In genomic region chr19:4867534-4868285, GRCh38 we compare ENCODE assay signal across 8 cellular contexts. TPM values are rescaled to one million over a fixed set of nuclear protein-coding genes. Genes with fewer than 3 reads are reported as not detected.
DNase-seq lines count a peak whose midpoint lies in the region; ATAC-seq and TF ChIP-seq lines count a peak whose summit lies in the region.

TSS of gene PLIN3 (minus strand) at chr19:4867667. CDS start at chr19:4861394, 6,273 bp downstream.

- H3K9me3 ChIP-seq in HUES48 (ENCODE audit: control insufficient read depth, insufficient read depth, low read length), result no peaks in the 10 kb centered on the region

- ATAC-seq in GM19463 (IDR thresholded peaks at IDR 0.05; ENCODE audit: unreplicated experiment), result peak; percentile 82
- ATAC-seq in SK-N-SH treated with all-trans-retinoic acid at 6 μM for 48 hours, result peak; percentile 88

- H3K36me3 ChIP-seq in HUES48 (ENCODE audit: control insufficient read depth, insufficient read depth, low read length), result no peaks in the 10 kb centered on the region

- H3K9ac ChIP-seq in HUES48 (ENCODE audit: low read depth, low read length), result no peak within 1 kb of the TSS

- no peaks in the 10 kb centered on the region for H3K27me3 ChIP-seq in HUES48 (ENCODE audit: control insufficient read depth, insufficient read depth, low read length)

- H3K4me1 ChIP-seq in HUES48 (ENCODE audit: control insufficient read depth, insufficient read depth, low read length), result peaks cover 5% of the 10 kb centered on the region

- peak within 1 kb of the TSS; percentile 81 for H3K4me3 ChIP-seq in HUES48 (ENCODE audit: low read depth, low read length)

- H3K27ac ChIP-seq in HUES48 (ENCODE audit: low read depth, low read length), result peak within 1 kb of the TSS; percentile 79

- DNase-seq in COLO668 (lab: John Stamatoyannopoulos, UW; ENCODE audit: unreplicated experiment) (peak; percentile 67), globus pallidus (ENCODE audit: low spot score) (peak; percentile 89), occipital lobe (lab: John Stamatoyannopoulos, UW) (peak; percentile 77), superior temporal gyrus (ENCODE audit: extremely low spot score) (peak; percentile 83)
- peak; percentile 88 for DNase-seq in activated naive CD4-positive, alpha-beta T cell treated with anti-CD3 and anti-CD28 coated beads, Interleukin-2, amount 50 U/mL, for 16 hours

TF ChIP-seq in SK-N-SH treated with all-trans-retinoic acid at 6 μM for 48 hours, 23 proteins besides CTCF, POLR2A, EP300 and RAD21:
- TF ChIP-seq TOX (CRISPR knock-in tag; IDR thresholded peaks at IDR 0.05; ENCODE audit: borderline replicate concordance) (no peak), ZFP3 (CRISPR knock-in tag; IDR thresholded peaks at IDR 0.05) (0 out of 2 replicates have a peak, but pooled peaks have one; percentile 23), ZNF8 (CRISPR knock-in tag; IDR thresholded peaks at IDR 0.05) (no peak), GLIS3 (CRISPR knock-in tag; IDR thresholded peaks at IDR 0.05) (0 out of 2 replicates have a peak, but pooled peaks have one; percentile 17), CSDC2 (CRISPR knock-in tag; IDR thresholded peaks at IDR 0.05) (no peak)

RNA-seq across cellular contexts. Expression of gene PLIN3, which starts in this region (rescaled TPM):
- 12.8 TPM for total RNA-seq in occipital lobe

Comparison
In these comparisons a context has a peak if more than half of its experiments do, and no peak if none do; other contexts are left out.
1. Peak in every context shown above with its lines: DNase-seq, ATAC-seq, H3K4me3 ChIP-seq and H3K27ac ChIP-seq.